In genomic region chr12:22064968-22065367, GRCh38 we compare ENCODE assay signal across 18 cellular contexts. TPM values are rescaled to one million over a fixed set of nuclear protein-coding genes. Genes with fewer than 3 reads are reported as not detected.
DNase-seq lines count a peak whose midpoint lies in the region; ATAC-seq lines count a peak whose summit lies in the region.
"Had no signal": no experiment of that assay in that cellular context is flagged by ENCODE, and none has a peak within 500 bp of the region (broad histone marks: within the 10 kb centered on the region; RNA-seq: fewer than 3 reads in every experiment).

No MANE protein-coding gene starts in this region.

- ATAC-seq in GM21381 (IDR thresholded peaks at IDR 0.05; ENCODE audit: unreplicated experiment) (no peak), HG03469 (IDR thresholded peaks at IDR 0.05; ENCODE audit: unreplicated experiment) (no peak)
- ATAC-seq: CD8-positive, alpha-beta T cell; PC-3; T-helper 17 cell had no signal

- DNase-seq in NCI-H1417 (lab: John Stamatoyannopoulos, UW) (peak; percentile 15 to 82 (median 64)), NCI-H1417 treated with DMSO at 0.1 percent for 48 hours (lab: John Stamatoyannopoulos, UW) (no peak), NCI-H128 (lab: John Stamatoyannopoulos, UW; ENCODE audit: unreplicated experiment) (peak; percentile 24), NCI-H510A (lab: John Stamatoyannopoulos, UW) (peak; percentile 44), posterior vena cava (ENCODE audit: low spot score) (no peak)
- DNase-seq: 8988T; CD8-positive, alpha-beta T cell; MG63; NCI-H1048; NCI-H1930; NCI-H526; PC-3; RPMI8226; SHP77; SW 1271; T-helper 17 cell had no signal

- intact Hi-C loops in posterior vena cava (cut with DNase I): no loop called here

RNA-seq across cellular contexts. Expression of gene CMAS, which starts 18.9 kb away (rescaled TPM):
- 10 to 100 TPM; 28.8 to 42.1 TPM for total RNA-seq in posterior vena cava

Comparison
In these comparisons a context has a peak if more than half of its experiments do, and no peak if none do; other contexts are left out.
1. DNase-seq: peak in NCI-H1417 (3 of 3), NCI-H128 (single experiment) and NCI-H510A (single experiment); none in NCI-H1417 treated with DMSO at 0.1 percent for 48 hours (single experiment) and posterior vena cava (single experiment).